1 cellular context compared by ENCODE assay signal in genomic region chr15:63157066-63157890, GRCh38.
TF ChIP-seq lines count a peak whose summit lies in the region.

Gene RPS27L (minus strand): TSS chr15:63157477. CDS start chr15:63157405, 72 bp downstream.

TF ChIP-seq in HEK293, 187 proteins besides CTCF, POLR2A, EP300 and RAD21 (continued from another document):
- no peak for TF ChIP-seq ATF2 (tag by site-specific recombination; IDR thresholded peaks at IDR 0.05; ENCODE audit: low read depth)
- TF ChIP-seq TRIM28 (IDR thresholded peaks at IDR 0.05; ENCODE audit: borderline replicate concordance, low read length) = peak; percentile 77; the same call in 1 of the 2 replicates
- no peak for TF ChIP-seq ZNF16 (tag by site-specific recombination; IDR thresholded peaks at IDR 0.05; ENCODE audit: low read depth)
- peak; percentile 98 for TF ChIP-seq ZNF449 (tag by site-specific recombination; IDR thresholded peaks at IDR 0.05)
- peak; percentile 39; the same call in 1 of the 2 replicates for TF ChIP-seq KLF10 (tag by site-specific recombination; IDR thresholded peaks at IDR 0.05)
- peak; percentile 90 for TF ChIP-seq ZNF501 (tag by site-specific recombination; IDR thresholded peaks at IDR 0.05)
- peak; percentile 69; the same call in 1 of the 2 replicates for TF ChIP-seq ZNF324 (tag by site-specific recombination; IDR thresholded peaks at IDR 0.05)
- TF ChIP-seq ZBTB48 (tag by site-specific recombination; IDR thresholded peaks at IDR 0.05) = peak; percentile 39; the same call in 1 of the 2 replicates
- TF ChIP-seq GFI1B (tag by site-specific recombination; IDR thresholded peaks at IDR 0.05) = 0 out of 2 replicates have a peak, but pooled peaks have one; percentile 2
- TF ChIP-seq KLF9 (tag by site-specific recombination; IDR thresholded peaks at IDR 0.05; ENCODE audit: low read depth) = peak; percentile 75
- TF ChIP-seq ZNF398 (tag by site-specific recombination; IDR thresholded peaks at IDR 0.05) = 0 out of 2 replicates have a peak, but pooled peaks have one; percentile 16
- peak; percentile 89 for TF ChIP-seq KLF1 (tag by site-specific recombination; IDR thresholded peaks at IDR 0.05)
- TF ChIP-seq REPIN1 (tag by site-specific recombination; IDR thresholded peaks at IDR 0.05; ENCODE audit: low read depth) = no peak
- peak; percentile 96 for TF ChIP-seq ZBTB20 (tag by site-specific recombination; IDR thresholded peaks at IDR 0.05)
- TF ChIP-seq EGR2 (tag by site-specific recombination; IDR thresholded peaks at IDR 0.05; ENCODE audit: low read depth) = peak; percentile 79
- TF ChIP-seq GLIS1 (tag by site-specific recombination; IDR thresholded peaks at IDR 0.05) = peak; percentile 58
- TF ChIP-seq ZNF76 (tag by site-specific recombination; IDR thresholded peaks at IDR 0.05; ENCODE audit: borderline replicate concordance, low read depth) = peak; percentile 85
- peak; percentile 96 for TF ChIP-seq ZNF423 (tag by site-specific recombination; IDR thresholded peaks at IDR 0.05)
- TF ChIP-seq ZNF660 (tag by site-specific recombination; IDR thresholded peaks at IDR 0.05) = peak; percentile 78
- TF ChIP-seq ZSCAN16 (tag by site-specific recombination; IDR thresholded peaks at IDR 0.05) = no peak
- no peak for TF ChIP-seq ZNF114 (tag by site-specific recombination; IDR thresholded peaks at IDR 0.05)
- peak; percentile 53; the same call in 1 of the 2 replicates for TF ChIP-seq ZSCAN5A (tag by site-specific recombination; IDR thresholded peaks at IDR 0.05)
- TF ChIP-seq ZFHX2 (tag by site-specific recombination; conservative IDR thresholded peaks at IDR 0.05) = peak; percentile 93
- peak; percentile 48 for TF ChIP-seq PATZ1 (tag by site-specific recombination; IDR thresholded peaks at IDR 0.05)
- TF ChIP-seq ZNF24 (tag by site-specific recombination; IDR thresholded peaks at IDR 0.05) = peak; percentile 75; the same call in 1 of the 2 replicates
- peak; percentile 97 for TF ChIP-seq ZXDB (tag by site-specific recombination; IDR thresholded peaks at IDR 0.05)
- TF ChIP-seq PRDM4 (tag by site-specific recombination; IDR thresholded peaks at IDR 0.05) = peak; percentile 10; the same call in 1 of the 2 replicates
- peak; percentile 43; the same call in 1 of the 2 replicates for TF ChIP-seq WT1 (tag by site-specific recombination; IDR thresholded peaks at IDR 0.05)
